Comparison of ENCODE assay signal across 1 cellular context in the genomic region with DNA sequence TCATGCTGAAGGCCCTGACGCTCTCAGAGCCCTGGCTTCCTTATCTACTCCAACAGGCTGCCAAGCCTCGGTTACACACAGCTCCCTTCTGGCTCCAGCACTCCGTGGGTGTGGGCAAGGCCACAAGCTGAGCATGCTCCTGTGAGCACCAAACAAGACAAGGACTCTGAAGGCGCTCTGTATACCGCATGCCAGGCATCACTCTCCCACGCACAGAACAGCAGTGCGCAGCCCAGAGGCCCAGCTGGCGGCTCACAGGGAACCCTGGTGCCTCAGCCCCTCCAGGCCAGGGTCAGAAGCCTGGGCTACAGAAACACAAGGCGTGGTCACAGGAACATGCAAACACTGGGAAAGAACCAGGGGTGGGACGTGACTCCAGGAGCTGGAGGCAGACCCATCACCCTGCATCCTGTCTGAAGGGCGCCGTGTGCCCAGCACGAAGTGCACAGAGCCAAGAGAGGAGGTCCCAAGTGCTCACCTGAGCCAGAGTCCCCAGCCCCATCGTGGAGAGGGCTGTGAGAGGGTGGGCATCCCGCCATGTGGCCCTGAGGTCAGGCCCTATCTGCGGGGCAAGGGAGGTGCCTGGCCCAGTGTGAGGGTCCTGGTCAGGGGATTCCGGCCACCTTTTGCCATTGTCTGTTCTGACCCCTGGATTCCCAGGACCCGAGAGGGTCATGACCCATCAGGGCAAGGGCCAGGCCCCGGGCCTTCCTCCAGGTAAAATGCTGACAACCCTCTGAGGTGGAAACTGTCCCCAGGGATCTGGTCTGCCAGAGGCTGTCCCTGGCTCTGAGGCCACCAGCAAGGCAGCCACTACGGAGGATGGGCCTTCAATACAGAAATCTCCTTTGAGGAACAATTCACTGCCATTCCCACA.
TF ChIP-seq lines count a peak whose summit lies in the region.

No MANE protein-coding gene starts in this region.

TF ChIP-seq in IMR-90, 13 proteins besides CTCF, POLR2A, EP300 and RAD21 (continued from another document):
- no peak for TF ChIP-seq ELK1 (IDR thresholded peaks at IDR 0.05; ENCODE audit: borderline replicate concordance, low read depth, low read length)
- no peak for TF ChIP-seq CHD1 (IDR thresholded peaks at IDR 0.05; ENCODE audit: low read depth, low read length)
- TF ChIP-seq RCOR1 (IDR thresholded peaks at IDR 0.05; ENCODE audit: insufficient replicate concordance, low read length) = no peak
- no peak for TF ChIP-seq MAFK (IDR thresholded peaks at IDR 0.05; ENCODE audit: low read depth, low read length)
- TF ChIP-seq CEBPB (IDR thresholded peaks at IDR 0.05; ENCODE audit: low read depth, low read length) = no peak
- no peak for TF ChIP-seq NFE2L2 (IDR thresholded peaks at IDR 0.05; ENCODE audit: low read depth, low read length)
